Comparison of ENCODE assay signal across 12 cellular contexts in the genomic region with DNA sequence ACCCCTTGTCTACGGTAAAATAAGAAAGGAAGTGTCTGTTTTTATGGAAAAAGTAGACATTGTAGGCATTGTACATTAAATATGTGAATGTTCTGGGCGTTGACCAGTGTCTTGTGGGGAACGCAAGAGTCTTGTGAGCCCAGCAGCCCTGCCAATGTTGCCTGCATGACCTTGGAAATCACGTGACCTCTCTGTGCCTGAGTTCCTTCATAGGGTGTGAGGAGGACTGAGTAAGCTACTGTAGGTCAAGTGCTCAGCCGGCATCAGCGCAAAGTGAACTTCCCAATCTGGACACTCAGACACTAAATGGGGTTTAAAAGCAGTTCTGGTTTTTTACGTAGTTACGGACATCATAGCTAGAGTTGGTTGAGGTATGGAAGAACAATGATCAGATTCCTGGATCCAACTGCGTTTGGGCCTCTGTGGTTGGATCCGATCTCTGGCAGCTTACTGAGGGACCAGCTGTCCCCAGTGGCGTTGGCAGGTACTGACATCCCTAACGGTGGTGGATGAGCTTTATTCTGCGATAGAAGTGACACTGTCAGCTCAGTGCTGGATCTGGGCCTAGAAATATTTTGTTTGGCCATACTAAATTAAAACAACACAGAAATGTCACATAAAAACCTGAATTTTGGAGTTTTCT.
DNase-seq lines count a peak whose midpoint lies in the region; ATAC-seq and TF ChIP-seq lines count a peak whose summit lies in the region.
"Had no signal": no experiment of that assay in that cellular context is flagged by ENCODE, and none has a peak within 500 bp of the region (broad histone marks: within the 10 kb centered on the region; RNA-seq: fewer than 3 reads in every experiment).

No MANE protein-coding gene starts in this region.

- H3K27me3 ChIP-seq in BE2C (no peaks in the 10 kb centered on the region), mucosa of rectum (ENCODE audit: control insufficient read depth in 2 of 2, insufficient read depth in 2 of 2, low read length in 2 of 2) (no peaks in the 10 kb centered on the region), neuronal stem cell (ENCODE audit: control insufficient read depth in 3 of 3, insufficient read depth in 3 of 3, low read depth in 1 of 3, low read length in 3 of 3) (no peaks in the 10 kb centered on the region)

- no peak overlapping the region for H4K8ac ChIP-seq in neuronal stem cell (ENCODE audit: low read depth, low read length)

- no peak overlapping the region for H2BK12ac ChIP-seq in neuronal stem cell (ENCODE audit: low read length)

- H4K91ac ChIP-seq in neuronal stem cell (ENCODE audit: low read depth, low read length, poor library complexity), result no peak overlapping the region

- H3K4ac ChIP-seq in neuronal stem cell (ENCODE audit: low read length), result no peak overlapping the region

- no peak overlapping the region for H3K14ac ChIP-seq in neuronal stem cell (ENCODE audit: low read length)

- no peak overlapping the region for H2BK15ac ChIP-seq in neuronal stem cell (ENCODE audit: low read length)

- no peak overlapping the region for H3K18ac ChIP-seq in neuronal stem cell (ENCODE audit: low read length)

- DNase-seq in BE2C (peak; percentile 50), coronary artery (ENCODE audit: low spot score) (no peak), neuronal stem cell (ENCODE audit: low spot score) (no peak), NCI-H2171 treated with DMSO at 0.1 percent for 48 hours (lab: John Stamatoyannopoulos, UW) (no peak)
- peak; percentile 61 for DNase-seq in Jurkat, Clone E6-1 (ENCODE audit: low read depth, low spot score)
- DNase-seq: activated naive CD4-positive, alpha-beta T cell treated with Interleukin-2 at 50 U/mL for 16 hours; KBM-7; stimulated activated CD4-positive, alpha-beta T cell treated with anti-CD3 and anti-CD28 coated beads, Interleukin-12 subunit alpha, Interleukin-12 subunit beta, amount 100 ng/mL, for 4 hours had no signal

- peaks cover 11% of the 10 kb centered on the region for H3K36me3 ChIP-seq in BE2C
- no peaks in the 10 kb centered on the region for H3K36me3 ChIP-seq in mucosa of rectum (ENCODE audit: control insufficient read depth in 2 of 2, insufficient read depth in 2 of 2, low read length in 2 of 2)
- peaks cover 0 to 70% of the 10 kb centered on the region in 2 donors for H3K36me3 ChIP-seq in neuronal stem cell (replicated peaks in 1 of 2; ENCODE audit: control insufficient read depth in 2 of 2, insufficient read depth in 2 of 2, low read length in 2 of 2)

- H3K4me2 ChIP-seq in neuronal stem cell (ENCODE audit: insufficient read depth, low read length, poor library complexity, severe bottlenecking), result no peak overlapping the region

- WGBS in neuronal stem cell (ENCODE audit: extremely low coverage in 2 of 2, insufficient read length in 2 of 2, insufficient replicate concordance in 1 of 2), 2 donors, result no CpG with 5 or more reads among the region's 13 CpGs

- H3K23ac ChIP-seq in neuronal stem cell (ENCODE audit: low read depth, low read length, poor library complexity), result no peak overlapping the region

- H2BK120ac ChIP-seq in neuronal stem cell (ENCODE audit: low read depth, low read length), result no peak overlapping the region

- no peak overlapping the region for H2BK5ac ChIP-seq in neuronal stem cell (ENCODE audit: low read length)

- H3K4me1 ChIP-seq in BE2C (no peaks in the 10 kb centered on the region), mucosa of rectum (ENCODE audit: control insufficient read depth in 2 of 2, insufficient read depth in 2 of 2, low read length in 2 of 2) (peaks cover 0 to 3% of the 10 kb centered on the region in 2 donors), neuronal stem cell (ENCODE audit: control insufficient read depth in 2 of 2, insufficient read depth in 1 of 2, low read depth in 1 of 2, low read length in 2 of 2) (no peaks in the 10 kb centered on the region)
- H3K4me1 ChIP-seq: Caco-2 had no signal

- H3K9me3 ChIP-seq in BE2C (peaks cover 3% of the 10 kb centered on the region; the same call in 1 of the 2 replicates), mucosa of rectum (ENCODE audit: control insufficient read depth in 2 of 2, low read length in 2 of 2) (no peaks in the 10 kb centered on the region), neuronal stem cell (replicated peaks in 1 of 2; ENCODE audit: control insufficient read depth in 2 of 2, insufficient read depth in 1 of 2, low read depth in 1 of 2, low read length in 2 of 2) (peaks cover 6 to 50% of the 10 kb centered on the region in 2 donors)
- H3K9me3 ChIP-seq: Caco-2 had no signal

- H3K9ac ChIP-seq in mucosa of rectum (ENCODE audit: low read depth in 1 of 2, low read length in 2 of 2), result no peak overlapping the region
- no peak overlapping the region for H3K9ac ChIP-seq in neuronal stem cell (ENCODE audit: low read depth, low read length, poor library complexity)

- H3K4me3 ChIP-seq in BE2C (ENCODE audit: low read depth, low read length) (no peak overlapping the region), coronary artery (no peak overlapping the region), mucosa of rectum (ENCODE audit: low read length in 2 of 2) (no peak overlapping the region), neuronal stem cell (ENCODE audit: low read length in 2 of 2) (no peak overlapping the region)
- H3K4me3 ChIP-seq in Jurkat, Clone E6-1 (ENCODE audit: low read length), result no peak overlapping the region

- H2AK5ac ChIP-seq in neuronal stem cell (ENCODE audit: low read depth, low read length), result no peak overlapping the region

- peak; percentile 69 for TF ChIP-seq CTCF in BE2C (IDR thresholded peaks at IDR 0.05; ENCODE audit: low read depth, low read length)
- peak; percentile 21 for TF ChIP-seq CTCF in coronary artery (IDR thresholded peaks at IDR 0.05)

- H3K27ac ChIP-seq in coronary artery (peak overlapping the region in 1 of 2 donors; percentile 41), mucosa of rectum (ENCODE audit: low read depth in 2 of 2, low read length in 2 of 2) (peak overlapping the region; percentile 13), neuronal stem cell (replicated peaks; ENCODE audit: low read length) (no peak overlapping the region)

- no peaks in the 10 kb centered on the region for H3K79me1 ChIP-seq in neuronal stem cell (ENCODE audit: low read depth, low read length)

- ATAC-seq in GM21360 (IDR thresholded peaks at IDR 0.05; ENCODE audit: unreplicated experiment) (no peak), HG03460 (IDR thresholded peaks at IDR 0.05; ENCODE audit: unreplicated experiment) (no peak)

- no peak overlapping the region for H2AFZ ChIP-seq in neuronal stem cell (ENCODE audit: low read length)

Comparison
In these comparisons a context has a peak if more than half of its experiments do, and no peak if none do; other contexts are left out.
1. DNase-seq: peak in BE2C (single experiment) and Jurkat, Clone E6-1 (single experiment); none in coronary artery (single experiment), neuronal stem cell (single experiment) and NCI-H2171 treated with DMSO at 0.1 percent for 48 hours (single experiment).